ENCODE assay signal across 15 cellular contexts in the genomic region with DNA sequence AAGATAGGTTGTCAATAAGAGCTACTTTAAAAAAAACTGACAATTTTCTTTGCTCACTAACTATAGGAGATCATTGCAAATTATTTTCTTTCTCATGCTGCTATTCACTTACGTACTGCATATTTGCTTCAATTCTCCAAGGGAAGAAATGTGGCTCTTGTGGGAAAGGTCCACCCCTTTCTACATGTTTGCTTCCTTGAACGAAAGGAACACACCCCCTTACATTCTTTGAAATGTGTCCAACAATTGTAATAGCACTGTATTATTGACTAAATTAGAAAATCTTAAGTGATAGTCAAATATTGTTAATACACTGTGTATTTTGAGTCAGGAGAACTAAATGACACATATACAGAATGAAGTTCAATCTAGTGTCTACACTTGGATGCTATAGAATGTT. TPM values are rescaled to one million over a fixed set of nuclear protein-coding genes. Genes with fewer than 3 reads are reported as not detected.
DNase-seq lines count a peak whose midpoint lies in the region; ATAC-seq, FAIRE-seq and TF ChIP-seq lines count a peak whose summit lies in the region.
"Had no signal": no experiment of that assay in that cellular context is flagged by ENCODE, and none has a peak within 500 bp of the region (broad histone marks: within the 10 kb centered on the region; RNA-seq: fewer than 3 reads in every experiment).

No MANE protein-coding gene starts in this region.

- no peak for TF ChIP-seq CTCF in cardiac fibroblast (IDR thresholded peaks at IDR 0.05; ENCODE audit: low read depth, low read length)

- no peak for FAIRE-seq in GM12891 (lab: Jason Lieb, UNC)

- DNase-seq in stimulated activated naive CD8-positive, alpha-beta T cell treated with anti-CD3 and anti-CD28 coated beads, Interleukin-15, amount 100 ng/mL, for 72 hours, result no peak
- DNase-seq in cardiac fibroblast (ENCODE audit: low read depth in 2 of 2) (peak; percentile 64 to 90), memory B cell (ENCODE audit: low spot score in 2 of 2) (no peak), OCI-M1 (lab: John Stamatoyannopoulos, UW) (no peak), head of caudate nucleus (no peak), GM12891 (ENCODE audit: insufficient read length, low spot score) (no peak)
- DNase-seq: DMS79 treated with DMSO at 0.1 percent for 48 hours; effector memory CD4-positive, alpha-beta T cell; midbrain; NCI-H2081 treated with DMSO at 0.1 percent for 48 hours; right lobe of liver had no signal

- H3K36me3 Mint-ChIP-seq in stimulated activated naive CD8-positive, alpha-beta T cell treated with anti-CD3 and anti-CD28 coated beads, Interleukin-15, Interleukin-2, amounts not matched to agents 100 ng/mL and 50 ng/mL, for 24 hours (ENCODE audit: low read depth), result no peaks in the 10 kb centered on the region
- H3K36me3 Mint-ChIP-seq in memory B cell, result peaks cover 7% of the 10 kb centered on the region
- H3K36me3 Mint-ChIP-seq: activated naive CD4-positive, alpha-beta T cell treated with anti-CD3 and anti-CD28 coated beads, Interleukin-2, amount 50 U/mL, for 24 hours had no signal

- no peak overlapping the region for H3K27ac Mint-ChIP-seq in stimulated activated naive CD8-positive, alpha-beta T cell treated with anti-CD3 and anti-CD28 coated beads, Interleukin-15, Interleukin-2, amounts not matched to agents 100 ng/mL and 50 ng/mL, for 24 hours
- no peak overlapping the region for H3K27ac Mint-ChIP-seq in stimulated activated naive CD8-positive, alpha-beta T cell treated with anti-CD3 and anti-CD28 coated beads, Interleukin-15, amount 100 ng/mL, for 72 hours
- H3K27ac Mint-ChIP-seq in memory B cell, result peak overlapping the region; percentile 81
- H3K27ac Mint-ChIP-seq: activated naive CD4-positive, alpha-beta T cell treated with anti-CD3 and anti-CD28 coated beads, Interleukin-2, amount 50 U/mL, for 24 hours had no signal

- intact Hi-C loops in head of caudate nucleus (cut with DNase I), result no loop called here

- peaks cover 49% of the 10 kb centered on the region for H3K27me3 Mint-ChIP-seq in stimulated activated naive CD8-positive, alpha-beta T cell treated with anti-CD3 and anti-CD28 coated beads, Interleukin-15, Interleukin-2, amounts not matched to agents 100 ng/mL and 50 ng/mL, for 24 hours
- peaks cover 30% of the 10 kb centered on the region for H3K27me3 Mint-ChIP-seq in stimulated activated naive CD8-positive, alpha-beta T cell treated with anti-CD3 and anti-CD28 coated beads, Interleukin-15, amount 100 ng/mL, for 72 hours
- H3K27me3 Mint-ChIP-seq in memory B cell, result no peaks in the 10 kb centered on the region

- no peak for TF ChIP-seq POLR2A in GM12891 (IDR thresholded peaks at IDR 0.05; ENCODE audit: low read depth, low read length)

- H3K4me3 Mint-ChIP-seq in stimulated activated naive CD8-positive, alpha-beta T cell treated with anti-CD3 and anti-CD28 coated beads, Interleukin-15, Interleukin-2, amounts not matched to agents 100 ng/mL and 50 ng/mL, for 24 hours, result peak overlapping the region; percentile 17
- no peak overlapping the region for H3K4me3 Mint-ChIP-seq in stimulated activated naive CD8-positive, alpha-beta T cell treated with anti-CD3 and anti-CD28 coated beads, Interleukin-15, amount 100 ng/mL, for 72 hours
- H3K4me3 Mint-ChIP-seq in memory B cell, result peak overlapping the region; percentile 74
- H3K4me3 Mint-ChIP-seq: activated naive CD4-positive, alpha-beta T cell treated with anti-CD3 and anti-CD28 coated beads, Interleukin-2, amount 50 U/mL, for 24 hours had no signal

- H3K4me3 ChIP-seq in cardiac fibroblast (replicated peaks in 1 of 2; ENCODE audit: low read depth in 2 of 2, low read length in 2 of 2), result no peak overlapping the region
- H3K4me3 ChIP-seq: HAP-1, right lobe of liver had no signal

- ATAC-seq in stimulated activated naive CD8-positive, alpha-beta T cell treated with anti-CD3 and anti-CD28 coated beads, Interleukin-15, amount 100 ng/mL, for 72 hours, result no peak
- ATAC-seq in memory B cell (ENCODE audit: low read depth) (no peak), GM21619 (IDR thresholded peaks at IDR 0.05; ENCODE audit: unreplicated experiment) (no peak)

- H3K4me1 Mint-ChIP-seq in stimulated activated naive CD8-positive, alpha-beta T cell treated with anti-CD3 and anti-CD28 coated beads, Interleukin-15, Interleukin-2, amounts not matched to agents 100 ng/mL and 50 ng/mL, for 24 hours (ENCODE audit: low read depth), result peaks cover 23% of the 10 kb centered on the region
- H3K4me1 Mint-ChIP-seq in stimulated activated naive CD8-positive, alpha-beta T cell treated with anti-CD3 and anti-CD28 coated beads, Interleukin-15, amount 100 ng/mL, for 72 hours, result peaks cover 8% of the 10 kb centered on the region
- H3K4me1 Mint-ChIP-seq in memory B cell, result peaks cover 27% of the 10 kb centered on the region

- H3K9me3 Mint-ChIP-seq in stimulated activated naive CD8-positive, alpha-beta T cell treated with anti-CD3 and anti-CD28 coated beads, Interleukin-15, Interleukin-2, amounts not matched to agents 100 ng/mL and 50 ng/mL, for 24 hours, result no peaks in the 10 kb centered on the region
- no peaks in the 10 kb centered on the region for H3K9me3 Mint-ChIP-seq in stimulated activated naive CD8-positive, alpha-beta T cell treated with anti-CD3 and anti-CD28 coated beads, Interleukin-15, amount 100 ng/mL, for 72 hours
- no peaks in the 10 kb centered on the region for H3K9me3 Mint-ChIP-seq in memory B cell
- H3K9me3 Mint-ChIP-seq: activated naive CD4-positive, alpha-beta T cell treated with anti-CD3 and anti-CD28 coated beads, Interleukin-2, amount 50 U/mL, for 24 hours had no signal

TF ChIP-seq in GM12891, 5 proteins besides CTCF, POLR2A, EP300 and RAD21:
- TF ChIP-seq SPI1 (IDR thresholded peaks at IDR 0.05; ENCODE audit: low read depth, low read length) (no peak), PAX5 (IDR thresholded peaks at IDR 0.05; ENCODE audit: insufficient read depth, low read length, severe bottlenecking) (no peak), POLR2AphosphoS5 (IDR thresholded peaks at IDR 0.05; ENCODE audit: low read depth, low read length) (no peak), TAF1 (IDR thresholded peaks at IDR 0.05; ENCODE audit: low read depth, low read length) (no peak), POU2F2 (IDR thresholded peaks at IDR 0.05; ENCODE audit: low read depth, low read length) (no peak)

RNA-seq across cellular contexts. Expression of gene MEF2C, which starts 5.2 kb away (rescaled TPM):
- 103 TPM for polyA plus RNA-seq in GM12891 (2012; ENCODE audit: low read depth, missing spikeins)

Comparison
In these comparisons a context has a peak if more than half of its experiments do, and no peak if none do; other contexts are left out.
1. H3K4me3 Mint-ChIP-seq: peak in stimulated activated naive CD8-positive, alpha-beta T cell treated with anti-CD3 and anti-CD28 coated beads, Interleukin-15, Interleukin-2, amounts not matched to agents 100 ng/mL and 50 ng/mL, for 24 hours (single experiment) and memory B cell (single experiment); none in stimulated activated naive CD8-positive, alpha-beta T cell treated with anti-CD3 and anti-CD28 coated beads, Interleukin-15, amount 100 ng/mL, for 72 hours (0 of 2).
2. DNase-seq: peak in cardiac fibroblast (2 of 2); none in stimulated activated naive CD8-positive, alpha-beta T cell treated with anti-CD3 and anti-CD28 coated beads, Interleukin-15, amount 100 ng/mL, for 72 hours (0 of 2), memory B cell (0 of 2), OCI-M1 (single experiment), head of caudate nucleus (0 of 42) and GM12891 (single experiment).